ENCODE assay signal across 9 cellular contexts in genomic region chr10:92692085-92692671, GRCh38. TPM values are rescaled to one million over a fixed set of nuclear protein-coding genes. Genes with fewer than 3 reads are reported as not detected.
DNase-seq lines count a peak whose midpoint lies in the region; ATAC-seq, FAIRE-seq and TF ChIP-seq lines count a peak whose summit lies in the region.
"Had no signal": no experiment of that assay in that cellular context is flagged by ENCODE, and none has a peak within 500 bp of the region (broad histone marks: within the 10 kb centered on the region; RNA-seq: fewer than 3 reads in every experiment).

No MANE protein-coding gene starts in this region.

- H3F3A ChIP-seq in GM23248 (ENCODE audit: insufficient read depth): 0 out of 2 replicates have a peak, but pooled peaks cover 14% of the 10 kb centered on the region

- peak overlapping the region; percentile 66 for H3K4me3 Mint-ChIP-seq in Caco-2 (ENCODE audit: unreplicated experiment)
- no peak overlapping the region for H3K4me3 Mint-ChIP-seq in activated CD4-positive, alpha-beta memory T cell treated with anti-CD3 and anti-CD28 coated beads for 36 hours

- no peaks in the 10 kb centered on the region for H3K36me3 Mint-ChIP-seq in Caco-2 (ENCODE audit: insufficient read depth, unreplicated experiment)
- no peaks in the 10 kb centered on the region for H3K36me3 Mint-ChIP-seq in activated CD4-positive, alpha-beta memory T cell treated with anti-CD3 and anti-CD28 coated beads for 36 hours

- CTCF ChIA-PET in Caco-2 (lab: Charles Lee): interaction anchor here (0.8 kb wide), 1 partner anchor 120 kb away, joined by 3 read pairs; no protein-coding TSS in a partner anchor
- CTCF ChIA-PET in activated CD4-positive, alpha-beta memory T cell treated with anti-CD3 and anti-CD28 coated beads for 36 hours (lab: Charles Lee): interaction anchor here (1.5 kb wide), 1 partner anchor 153 kb away, joined by 4 read pairs; no protein-coding TSS in a partner anchor

- no peak overlapping the region for H3K4me2 ChIP-seq in GM23248 (ENCODE audit: unreplicated experiment)

- no peaks in the 10 kb centered on the region for H3K27me3 ChIP-seq in Caco-2 (replicated peaks; ENCODE audit: control insufficient read depth, insufficient read depth, low read length)
- H3K27me3 ChIP-seq in Peyer's patch: peaks cover 0 to 16% of the 10 kb centered on the region in 2 donors
- H3K27me3 ChIP-seq in pancreas: no peaks in the 10 kb centered on the region
- H3K27me3 ChIP-seq in GM23248 (replicated peaks; ENCODE audit: insufficient read depth): peaks cover 52% of the 10 kb centered on the region
- H3K27me3 ChIP-seq in prostate gland (replicated peaks; ENCODE audit: insufficient read depth): no peaks in the 10 kb centered on the region

- H3K4me1 ChIP-seq in Caco-2 (peaks cover 32% of the 10 kb centered on the region), Peyer's patch (peaks cover 0 to 29% (median 0%) of the 10 kb centered on the region in 4 donors), pancreas (peaks cover 7 to 38% (median 17%) of the 10 kb centered on the region in 3 donors), GM23248 (ENCODE audit: insufficient read depth) (no peaks in the 10 kb centered on the region), prostate gland (replicated peaks) (no peaks in the 10 kb centered on the region)

- POLR2A ChIA-PET in Caco-2 (lab: Charles Lee): no interaction called here
- POLR2A ChIA-PET in activated CD4-positive, alpha-beta memory T cell treated with anti-CD3 and anti-CD28 coated beads for 36 hours (lab: Charles Lee): no interaction called here

- no peaks in the 10 kb centered on the region for H3K27me3 Mint-ChIP-seq in Caco-2 (ENCODE audit: insufficient read depth, unreplicated experiment)
- H3K27me3 Mint-ChIP-seq in activated CD4-positive, alpha-beta memory T cell treated with anti-CD3 and anti-CD28 coated beads for 36 hours: peaks cover 65% of the 10 kb centered on the region

- TF ChIP-seq CTCF in Caco-2 (IDR thresholded peaks at IDR 0.05; ENCODE audit: insufficient read depth in 1 of 2, low read depth in 1 of 2, low read length in 1 of 2, severe bottlenecking in 1 of 2, unreplicated experiment in 1 of 2): no peak
- TF ChIP-seq CTCF in Peyer's patch (IDR thresholded peaks at IDR 0.05): no peak
- TF ChIP-seq CTCF in fibroblast of villous mesenchyme (IDR thresholded peaks at IDR 0.05; ENCODE audit: insufficient read depth, low read depth, low read length): no peak
- no peak for TF ChIP-seq CTCF in pancreas (IDR thresholded peaks at IDR 0.05)
- no peak for TF ChIP-seq CTCF in prostate gland (IDR thresholded peaks at IDR 0.05)

- H3K4me3 ChIP-seq in Caco-2 (ENCODE audit: low read depth, low read length): peak overlapping the region; percentile 87
- peak overlapping the region; percentile 54 to 86 (median 68) for H3K4me3 ChIP-seq in Peyer's patch
- peak overlapping the region; percentile 8 for H3K4me3 ChIP-seq in fibroblast of villous mesenchyme (ENCODE audit: low read depth, low read length)
- peak overlapping the region; percentile 8 to 86 (median 66) for H3K4me3 ChIP-seq in pancreas
- no peak overlapping the region for H3K4me3 ChIP-seq in GM23248
- peak overlapping the region in 1 of 2 donors; percentile 4 for H3K4me3 ChIP-seq in prostate gland

- H3K4me1 Mint-ChIP-seq in Caco-2 (ENCODE audit: low read depth, unreplicated experiment): peaks cover 19% of the 10 kb centered on the region
- H3K4me1 Mint-ChIP-seq in activated CD4-positive, alpha-beta memory T cell treated with anti-CD3 and anti-CD28 coated beads for 36 hours (ENCODE audit: low read depth): peaks cover 20% of the 10 kb centered on the region

- no peaks in the 10 kb centered on the region for H3K9me2 ChIP-seq in GM23248 (ENCODE audit: insufficient read depth)

- H3K27ac ChIP-seq in Peyer's patch (peak overlapping the region; percentile 65 to 97 (median 85)), pancreas (peak overlapping the region; percentile 37 to 90 (median 83)), GM23248 (no peak overlapping the region), prostate gland (no peak overlapping the region)

- no peaks in the 10 kb centered on the region for H4K20me1 ChIP-seq in GM23248 (ENCODE audit: insufficient read depth)

- H3K27ac Mint-ChIP-seq in Caco-2 (ENCODE audit: unreplicated experiment): peak overlapping the region; percentile 11
- no peak overlapping the region for H3K27ac Mint-ChIP-seq in activated CD4-positive, alpha-beta memory T cell treated with anti-CD3 and anti-CD28 coated beads for 36 hours

- FAIRE-seq in pancreas (lab: Jason Lieb, UNC): no peak

- no peaks in the 10 kb centered on the region for H3K79me2 ChIP-seq in GM23248 (ENCODE audit: insufficient read depth)

- H3K9me3 ChIP-seq in Caco-2 (no peaks in the 10 kb centered on the region), Peyer's patch (no peaks in the 10 kb centered on the region), pancreas (no peaks in the 10 kb centered on the region), GM23248 (ENCODE audit: low read depth) (no peaks in the 10 kb centered on the region), prostate gland (no peaks in the 10 kb centered on the region)

- no TSS peak for BruUV-seq in Caco-2 (replicated peaks; lab: Mats Ljungman, UMichigan)

- no peak overlapping the region for H2AFZ ChIP-seq in GM23248

- in situ Hi-C loops in GM23248 (cut with MboI): no loop called here

- no peaks in the 10 kb centered on the region; the same call in 1 of the 2 replicates for H3K36me3 ChIP-seq in Caco-2 (ENCODE audit: control insufficient read depth, insufficient read depth, low read length)
- no peaks in the 10 kb centered on the region for H3K36me3 ChIP-seq in Peyer's patch
- peaks cover 0 to 4% (median 0%) of the 10 kb centered on the region in 3 donors for H3K36me3 ChIP-seq in pancreas
- H3K36me3 ChIP-seq in GM23248 (ENCODE audit: low read depth): no peaks in the 10 kb centered on the region
- no peaks in the 10 kb centered on the region for H3K36me3 ChIP-seq in prostate gland

- H3K9ac ChIP-seq in GM23248: no peak overlapping the region

- H3K9me3 Mint-ChIP-seq in Caco-2 (ENCODE audit: unreplicated experiment): no peaks in the 10 kb centered on the region
- H3K9me3 Mint-ChIP-seq in activated CD4-positive, alpha-beta memory T cell treated with anti-CD3 and anti-CD28 coated beads for 36 hours: no peaks in the 10 kb centered on the region

- no peak for ATAC-seq in pancreas

- WGBS in pancreas, 2 donors: 51 to 53% methylated on average over 34 of the region's 34 CpGs
- WGBS in GM23248 (ENCODE audit: low coverage in 1 of 2, low lambda C conversion rate in 2 of 2, missing lambda C conversion rate in 2 of 2), 2 experiments: 17 to 22% methylated on average over 32 to 34 of the region's 34 CpGs
- WGBS in prostate gland: 43% methylated on average over 34 of the region's 34 CpGs

- intact Hi-C loops in Caco-2 (cut with micrococcal nuclease; ENCODE audit: unreplicated experiment) (loop anchor here (10.0 kb wide), 1 partner anchor 123 kb away; no protein-coding TSS in a partner anchor), pancreas (cut with DNase I) (no loop called here), prostate gland (cut with DNase I) (loop anchor here (5.0 to 10.0 kb wide), 2 partner anchors 100 to 153 kb away; partner anchors contain the start of genes EXOC6 and KIF11)
- intact Hi-C loops in activated CD4-positive, alpha-beta memory T cell treated with anti-CD3 and anti-CD28 coated beads for 36 hours (cut with micrococcal nuclease): loop anchor here (5.0 to 10.0 kb wide), 3 partner anchors 100 to 383 kb away; partner anchors contain the start of genes CYP26A1, EXOC6 and KIF11

- TF ChIP-seq POLR2A in Peyer's patch (IDR thresholded peaks at IDR 0.05): no peak
- no peak for TF ChIP-seq POLR2A in prostate gland (IDR thresholded peaks at IDR 0.05)

- DNase-seq in Caco-2: peak in 1 of 2 experiments; percentile 20
- DNase-seq in Peyer's patch: peak in 1 of 3 donors; percentile 40
- no peak for DNase-seq in fibroblast of villous mesenchyme (ENCODE audit: low read depth)
- peak in 2 of 6 donors; percentile 37 to 62 for DNase-seq in pancreas
- DNase-seq in GM23248: no peak
- no peak for DNase-seq in activated CD4-positive, alpha-beta memory T cell treated with anti-CD3 and anti-CD28 coated beads for 36 hours
- no peak for DNase-seq in cerebellar cortex (ENCODE audit: low spot score)
- no peak for DNase-seq in prostate gland (ENCODE audit: low spot score)

RNA-seq across cellular contexts. Expression of gene HHEX, which starts 2.4 kb away (rescaled TPM):
- total RNA-seq in Caco-2 (2022) (5.8 and 6.7 TPM in 2 replicates), Peyer's patch (10 to 100 TPM in 1 of 4 donors, 1 to 10 TPM in 3; 3.2 to 40.4 (median 4.2) TPM), fibroblast of villous mesenchyme (0.43 and 1.3 TPM in 2 replicates), pancreas (10 to 100 TPM; 17.6 to 29.1 (median 20.5) TPM), prostate gland (1 to 10 TPM; 3.0 to 6.6 TPM)
- polyA plus RNA-seq in pancreas (10 to 100 TPM; 38.2 to 71.2 TPM), GM23248 (2016; fragmentation: Nextera tagmentation; extraction: Ambion mirVana) (0.10 and 0.32 TPM in 2 replicates)
- 0.13 and 0.54 TPM in 2 replicates for total RNA-seq in GM23248 (2014; rRNA removed; shearing (Covaris generic))
- total RNA-seq in activated CD4-positive, alpha-beta memory T cell treated with anti-CD3 and anti-CD28 coated beads for 36 hours: under 1 TPM; 0.31 to 0.55 TPM
- total RNA-seq: Daoy had no signal

Comparison
In these comparisons a context has a peak if more than half of its experiments do, and no peak if none do; other contexts are left out.
1. H3K27ac ChIP-seq: peak in Peyer's patch (4 of 4) and pancreas (4 of 4); none in GM23248 (single experiment) and prostate gland (0 of 2).
2. intact Hi-C loops: an anchor here in Caco-2 (10.0 kb wide), activated CD4-positive, alpha-beta memory T cell treated with anti-CD3 and anti-CD28 coated beads for 36 hours (5.0 to 10.0 kb wide) and prostate gland (5.0 to 10.0 kb wide); none called in pancreas.